ENCODE assay signal across 8 cellular contexts in the genomic region with DNA sequence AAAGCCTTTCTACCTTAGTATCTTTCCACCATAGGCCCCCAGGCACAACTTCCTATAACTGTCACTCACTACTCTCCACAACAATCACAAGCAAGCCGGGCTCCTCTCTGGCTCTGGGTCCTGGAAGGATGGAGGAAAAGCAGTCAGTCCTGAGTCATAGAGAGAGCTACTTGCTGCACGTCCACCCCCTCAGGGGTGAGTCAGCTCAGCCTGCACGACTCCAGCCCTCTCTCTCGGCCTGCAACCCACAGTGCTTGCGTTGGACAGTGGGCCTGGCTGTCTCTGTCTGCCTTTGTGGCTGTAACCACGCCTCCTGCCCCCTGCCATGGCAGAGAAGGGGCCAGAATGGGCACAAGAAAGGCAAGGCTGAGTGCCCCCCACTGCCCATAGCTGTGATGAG.
DNase-seq lines count a peak whose midpoint lies in the region; ATAC-seq and TF ChIP-seq lines count a peak whose summit lies in the region.

No MANE protein-coding gene starts in this region.

- H3K4me2 ChIP-seq in skeletal muscle satellite cell (ENCODE audit: low read length): peak overlapping the region; percentile 76

- ATAC-seq in Right ventricle myocardium superior (ENCODE audit: poor library complexity): peak; percentile 36
- no peak for ATAC-seq in HG03108 (IDR thresholded peaks at IDR 0.05; ENCODE audit: unreplicated experiment)

- H3K4me1 ChIP-seq in skeletal muscle satellite cell (ENCODE audit: control insufficient read depth, insufficient read depth, low read length): peaks cover 20% of the 10 kb centered on the region

- H3K36me3 ChIP-seq in skeletal muscle satellite cell (ENCODE audit: insufficient read depth, low read length): no peaks in the 10 kb centered on the region

- no peaks in the 10 kb centered on the region for H3K9me3 ChIP-seq in skeletal muscle satellite cell (replicated peaks; ENCODE audit: low read length)

- H3K4me3 ChIP-seq in HFF-Myc (replicated peaks; ENCODE audit: low read depth, low read length): no peak overlapping the region
- H3K4me3 ChIP-seq in skeletal muscle satellite cell (ENCODE audit: low read length): peak overlapping the region; percentile 38

- TF ChIP-seq CTCF in HFF-Myc (IDR thresholded peaks at IDR 0.05; ENCODE audit: low read depth, low read length, missing control alignments): no peak

- peaks cover 16% of the 10 kb centered on the region for H3K27me3 ChIP-seq in skeletal muscle satellite cell (ENCODE audit: control insufficient read depth, insufficient read depth, low read length)

- peak overlapping the region; percentile 67 for H3K9ac ChIP-seq in skeletal muscle satellite cell (ENCODE audit: low read depth, low read length)

- DNase-seq in HFF-Myc (ENCODE audit: extremely low read depth, low read depth): peak; percentile 83
- peak; percentile 75 for DNase-seq in UCSD-AML1 (lab: John Stamatoyannopoulos, UW; ENCODE audit: unreplicated experiment)
- peak; percentile 58 for DNase-seq in Right ventricle myocardium superior
- DNase-seq in DMS79 treated with DMSO at 0.1 percent for 48 hours (lab: John Stamatoyannopoulos, UW): no peak
- no peak for DNase-seq in retina
- no peak for DNase-seq in activated CD4-positive, alpha-beta T cell treated with anti-CD3 and anti-CD28 coated beads for 4 hours

- intact Hi-C loops in Right ventricle myocardium superior (cut with DNase I): no loop called here

Comparison
In these comparisons a context has a peak if more than half of its experiments do, and no peak if none do; other contexts are left out.
1. DNase-seq: peak in HFF-Myc (single experiment), UCSD-AML1 (single experiment) and Right ventricle myocardium superior (single experiment); none in DMS79 treated with DMSO at 0.1 percent for 48 hours (single experiment), retina (single experiment) and activated CD4-positive, alpha-beta T cell treated with anti-CD3 and anti-CD28 coated beads for 4 hours (0 of 2).